ENCODE assay signal across 33 cellular contexts in genomic region chr10:92678196-92678595, GRCh38.
"Had no signal": no experiment of that assay in that cellular context is flagged by ENCODE, and none has a peak within 500 bp of the region (broad histone marks: within the 10 kb centered on the region; RNA-seq: fewer than 3 reads in every experiment).

No MANE protein-coding gene starts in this region.

- H3K4me3 Mint-ChIP-seq: activated CD4-positive, alpha-beta memory T cell treated with anti-CD3 and anti-CD28 coated beads, Interleukin-2, amount 10 ng/mL, durations not matched to agents 7 days and 5 days; activated CD8-positive, alpha-beta memory T cell treated with anti-CD3 and anti-CD28 coated beads, Interleukin-2, amount 10 ng/mL, durations not matched to agents 7 days and 5 days; activated naive CD8-positive, alpha-beta T cell treated with anti-CD3 and anti-CD28 coated beads for 36 hours had no signal

- H3K4me1 Mint-ChIP-seq: activated CD4-positive, alpha-beta memory T cell treated with anti-CD3 and anti-CD28 coated beads, Interleukin-2, amount 10 ng/mL, durations not matched to agents 7 days and 5 days; activated CD8-positive, alpha-beta memory T cell treated with anti-CD3 and anti-CD28 coated beads, Interleukin-2, amount 10 ng/mL, durations not matched to agents 7 days and 5 days had no signal

- H3K27ac Mint-ChIP-seq: activated CD4-positive, alpha-beta memory T cell treated with anti-CD3 and anti-CD28 coated beads, Interleukin-2, amount 10 ng/mL, durations not matched to agents 7 days and 5 days; activated CD8-positive, alpha-beta memory T cell treated with anti-CD3 and anti-CD28 coated beads, Interleukin-2, amount 10 ng/mL, durations not matched to agents 7 days and 5 days; activated naive CD8-positive, alpha-beta T cell treated with anti-CD3 and anti-CD28 coated beads for 36 hours had no signal

- H3K36me3 Mint-ChIP-seq: activated CD8-positive, alpha-beta memory T cell treated with anti-CD3 and anti-CD28 coated beads, Interleukin-2, amount 10 ng/mL, durations not matched to agents 7 days and 5 days; activated naive CD8-positive, alpha-beta T cell treated with anti-CD3 and anti-CD28 coated beads for 36 hours had no signal

- ATAC-seq: activated CD8-positive, alpha-beta memory T cell treated with anti-CD3 and anti-CD28 coated beads, Interleukin-2, amount 10 ng/mL, durations not matched to agents 7 days and 5 days; PC-3; Right ventricle myocardium inferior had no signal

- DNase-seq: activated CD4-positive, alpha-beta memory T cell treated with anti-CD3 and anti-CD28 coated beads, Interleukin-2, amount 10 ng/mL, durations not matched to agents 7 days and 5 days; activated CD4-positive, alpha-beta T cell treated with anti-CD3 and anti-CD28 coated beads for 1 hour; activated CD4-positive, alpha-beta T cell treated with anti-CD3 and anti-CD28 coated beads for 48 hours; activated CD4-positive, CD25-positive, alpha-beta regulatory T cell; activated CD8-positive, alpha-beta memory T cell treated with anti-CD3 and anti-CD28 coated beads for 24 hours; activated CD8-positive, alpha-beta memory T cell treated with anti-CD3 and anti-CD28 coated beads, Interleukin-2, amount 10 ng/mL, durations not matched to agents 7 days and 5 days; activated CD8-positive, alpha-beta memory T cell treated with anti-CD3 and anti-CD28 coated beads, Interleukin-2, amount 50 U/mL, for 48 hours; activated effector memory CD4-positive, alpha-beta T cell treated with anti-CD3 and anti-CD28 coated beads, Interleukin-2, amount 50 U/mL, for 16 hours; activated naive CD4-positive, alpha-beta T cell; activated naive CD4-positive, alpha-beta T cell treated with anti-CD3 and anti-CD28 coated beads, Interleukin-2, amount 50 U/mL, for 16 hours; activated naive CD8-positive, alpha-beta T cell treated with anti-CD3 and anti-CD28 coated beads for 36 hours; activated T-cell treated with anti-CD3 and anti-CD28 coated beads, Interleukin-2, amount 50 U/mL, for 48 hours; amniotic stem cell; aorta; brain microvascular endothelial cell; central memory CD4-positive, alpha-beta T cell; Kasumi-1; KBM-7; MG63; NCI-H1092; NCI-H1417; NCI-H1930; NCI-H2081 treated with DMSO at 0.1 percent for 48 hours; NCI-H345; NCI-H524 treated with DMSO at 0.1 percent for 48 hours; PC-3; SJCRH30; SW 1271; T-helper 1 cell; T-helper 2 cell; T-helper 9 cell; WERI-Rb-1 had no signal
